Comparison of ENCODE assay signal across 1 cellular context in the genomic region with DNA sequence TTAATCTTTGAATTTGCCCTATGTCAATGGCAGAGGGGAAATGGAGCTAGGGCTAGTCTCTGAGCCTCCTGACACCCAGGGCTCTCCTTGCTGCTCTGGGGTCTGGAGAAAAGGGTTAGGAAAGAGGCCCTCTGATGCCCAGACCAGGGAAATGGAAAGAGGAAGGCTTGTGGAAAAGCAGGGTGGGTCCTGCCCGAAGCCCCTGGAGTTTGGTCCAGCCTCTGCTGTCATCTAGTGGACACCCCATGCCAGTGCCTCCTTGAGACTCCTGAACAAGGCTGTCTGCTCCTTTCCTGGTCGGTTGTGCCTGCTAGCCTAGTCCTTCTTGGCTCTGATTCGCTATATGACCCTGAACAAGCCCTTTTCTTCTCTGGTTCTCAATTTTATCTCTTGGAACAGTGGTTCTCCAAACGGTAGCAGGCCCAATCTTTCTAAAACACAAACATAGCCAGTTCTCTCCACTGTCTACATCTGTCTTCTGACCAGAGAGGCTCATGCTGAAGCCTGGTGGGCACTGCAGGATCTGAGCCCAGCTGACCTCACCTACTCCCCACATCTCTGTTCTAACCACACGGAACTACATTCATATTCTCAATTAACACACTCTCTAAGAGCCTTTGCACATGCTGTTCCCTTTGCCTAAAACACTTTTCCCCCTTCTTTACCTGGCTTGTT.
TF ChIP-seq lines count a peak whose summit lies in the region.

No MANE protein-coding gene starts in this region.

TF ChIP-seq in K562, 482 proteins besides CTCF, POLR2A, EP300 and RAD21:
- TF ChIP-seq CC2D1A (IDR thresholded peaks at IDR 0.05) (peak; percentile 79), ZBTB7A (IDR thresholded peaks at IDR 0.05; ENCODE audit: borderline replicate concordance, control insufficient read depth, low read depth, low read length) (0 out of 2 replicates have a peak, but pooled peaks have one; percentile 51), ZNF311 (CRISPR knock-in tag; IDR thresholded peaks at IDR 0.05) (no peak), ARID2 (IDR thresholded peaks at IDR 0.05) (peak; percentile 81), SMC3 (conservative IDR thresholded peaks at IDR 0.05; ENCODE audit: insufficient read depth, low read depth, low read length) (peak; percentile 75), KAT2B (IDR thresholded peaks at IDR 0.05; ENCODE audit: low read depth, low read length) (no peak), YY1 (IDR thresholded peaks at IDR 0.05; ENCODE audit: borderline replicate concordance in 1 of 3, control insufficient read depth in 1 of 3, extremely low read depth in 1 of 3, insufficient read depth in 3 of 3, insufficient read length in 1 of 3, insufficient replicate concordance in 2 of 3, low read depth in 1 of 3, low read length in 2 of 3) (no peak), KLF16 (IDR thresholded peaks at IDR 0.05) (peak; percentile 50; the same call in 1 of the 2 replicates), CTBP1 (IDR thresholded peaks at IDR 0.05; ENCODE audit: borderline replicate concordance) (0 out of 2 replicates have a peak, but pooled peaks have one; percentile 12), SPI1 (IDR thresholded peaks at IDR 0.05; ENCODE audit: borderline replicate concordance, low read depth, low read length) (peak; percentile 64; the same call in 1 of the 2 replicates), STAG1 (CRISPR knock-in tag; IDR thresholded peaks at IDR 0.05; ENCODE audit: borderline replicate concordance) (peak; percentile 62; the same call in 1 of the 2 replicates), SMARCA5 (IDR thresholded peaks at IDR 0.05) (no peak)
- TF ChIP-seq, protein P1, sequence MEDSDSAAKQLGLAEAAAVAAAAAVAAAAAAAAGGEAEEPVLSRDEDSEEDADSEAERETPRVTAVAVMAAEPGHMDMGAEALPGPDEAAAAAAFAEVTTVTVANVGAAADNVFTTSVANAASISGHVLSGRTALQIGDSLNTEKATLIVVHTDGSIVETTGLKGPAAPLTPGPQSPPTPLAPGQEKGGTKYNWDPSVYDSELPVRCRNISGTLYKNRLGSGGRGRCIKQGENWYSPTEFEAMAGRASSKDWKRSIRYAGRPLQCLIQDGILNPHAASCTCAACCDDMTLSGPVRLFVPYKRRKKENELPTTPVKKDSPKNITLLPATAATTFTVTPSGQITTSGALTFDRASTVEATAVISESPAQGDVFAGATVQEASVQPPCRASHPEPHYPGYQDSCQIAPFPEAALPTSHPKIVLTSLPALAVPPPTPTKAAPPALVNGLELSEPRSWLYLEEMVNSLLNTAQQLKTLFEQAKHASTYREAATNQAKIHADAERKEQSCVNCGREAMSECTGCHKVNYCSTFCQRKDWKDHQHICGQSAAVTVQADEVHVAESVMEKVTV (CRISPR knock-in tag; IDR thresholded peaks at IDR 0.05), result peak; percentile 80
